8 cellular contexts compared by ENCODE assay signal in genomic region chr11:59058120-59058917, GRCh38. TPM values are rescaled to one million over a fixed set of nuclear protein-coding genes. Genes with fewer than 3 reads are reported as not detected.
A peak's percentile ranks its signal among the peaks of the same experiment; 100 is the strongest.
DNase-seq lines count a peak whose midpoint lies in the region; ATAC-seq and TF ChIP-seq lines count a peak whose summit lies in the region.
"Not testable (repeated sequence)": the region's sequence is repeated elsewhere in the genome, so short reads cannot be mapped to it uniquely, and the experiment has no call there.

No MANE protein-coding gene starts in this region.

- not testable (repeated sequence) for H3K36me3 Mint-ChIP-seq in naive B cell

- H3K79me2 ChIP-seq in PC-9 (ENCODE audit: low read depth) = not testable (repeated sequence)

- H3K4me1 Mint-ChIP-seq in naive B cell = peaks cover 49 to 75% (median 74%) of the 10 kb centered on the region in 3 donors

- H3K27me3 ChIP-seq in PC-9 (ENCODE audit: insufficient read depth, low read depth) = peaks cover 42% of the 10 kb centered on the region

- H3K9me2 ChIP-seq in PC-9 (ENCODE audit: insufficient read depth) = not testable (repeated sequence)

- ATAC-seq in GM21737 (IDR thresholded peaks at IDR 0.05; ENCODE audit: unreplicated experiment) = peak; percentile 92
- peak; percentile 82 to 84 for ATAC-seq in naive B cell (ENCODE audit: low read depth in 2 of 2)

- H4K20me1 ChIP-seq in PC-9 (ENCODE audit: insufficient read depth) = not testable (repeated sequence)

- not testable (repeated sequence) for H2AFZ ChIP-seq in PC-9

- not testable (repeated sequence) for H3K4me1 ChIP-seq in PC-9 (replicated peaks; ENCODE audit: insufficient read depth)

- TF ChIP-seq RAD21 in Ishikawa (IDR thresholded peaks at IDR 0.05; ENCODE audit: low read depth) = peak; percentile 84

- not testable (repeated sequence) for H3K4me3 ChIP-seq in PC-9
- H3K4me3 ChIP-seq in fibroblast of mammary gland (ENCODE audit: control insufficient read depth, low read depth, low read length) = peak overlapping the region; percentile 7

- not testable (repeated sequence) for TF ChIP-seq EP300 in Ishikawa (IDR thresholded peaks at IDR 0.05; ENCODE audit: borderline replicate concordance)

- not testable (repeated sequence) for H3K27ac ChIP-seq in PC-9

- H3K9me3 Mint-ChIP-seq in naive B cell = not testable (repeated sequence)

- TF ChIP-seq CTCF in PC-9 (conservative IDR thresholded peaks at IDR 0.05) (peak; percentile 81), fibroblast of mammary gland (conservative IDR thresholded peaks at IDR 0.05; ENCODE audit: control insufficient read depth, insufficient read depth, low read depth, low read length) (peak; percentile 86)

- POLR2A ChIA-PET in PC-9 (lab: Charles Lee; ENCODE audit: unreplicated experiment) = interaction anchor here (0.6 kb wide), 1 partner anchor 374 kb away, joined by 9 read pairs; no protein-coding TSS in a partner anchor

- not testable (repeated sequence) for H3K27me3 Mint-ChIP-seq in naive B cell

- not testable (repeated sequence) for BruUV-seq in PC-9 (replicated peaks; lab: Mats Ljungman, UMichigan)

- DNase-seq in DMS79 (lab: John Stamatoyannopoulos, UW) (peak; percentile 87), PC-9 (peak; percentile 72 to 79), fibroblast of mammary gland (ENCODE audit: low read depth) (peak; percentile 95), naive B cell (peak; percentile 95)
- DNase-seq in activated T-cell treated with anti-CD3 and anti-CD28 coated beads, Interleukin-2, amount 50 U/mL, for 48 hours = peak; percentile 94 to 98
- DNase-seq in stimulated activated CD8-positive, alpha-beta memory T cell treated with anti-CD3 and anti-CD28 coated beads, Interleukin-7, amount 100 ng/mL, for 24 hours (ENCODE audit: low read depth) = peak; percentile 75

- H3K4me2 ChIP-seq in PC-9 = peak overlapping the region; percentile 39

- not testable (repeated sequence) for H3K9me3 ChIP-seq in PC-9 (ENCODE audit: insufficient read depth, low read depth)

- H3K4me3 Mint-ChIP-seq in naive B cell = peak overlapping the region; percentile 87 to 100 (median 97)

- not testable (repeated sequence) for H3K36me3 ChIP-seq in PC-9 (ENCODE audit: low read depth)

- peak overlapping the region; percentile 70 to 95 (median 94) for H3K27ac Mint-ChIP-seq in naive B cell

- H3F3A ChIP-seq in PC-9 (ENCODE audit: insufficient read depth, low read depth) = not testable (repeated sequence)

- intact Hi-C loops in PC-9 (cut with micrococcal nuclease; ENCODE audit: unreplicated experiment) = not testable (repeated sequence)

- CTCF ChIA-PET in PC-9 (lab: Charles Lee) = interaction anchor here (0.6 to 1.2 kb wide), 3 partner anchors 13 to 1582 kb away, joined by 3 read pairs; no protein-coding TSS in a partner anchor

TF ChIP-seq in Ishikawa, 13 proteins besides CTCF, POLR2A, EP300 and RAD21:
- TF ChIP-seq TEAD4 (IDR thresholded peaks at IDR 0.05) = 0 out of 2 replicates have a peak, but pooled peaks have one; percentile 25
TF ChIP-seq in Ishikawa: peak in this region for 1; not testable (repeated sequence) for 12.

RNA-seq across cellular contexts. Expression of gene GLYATL1B, which starts 27.8 kb away (rescaled TPM):
- not detected in 2 replicates for total RNA-seq in PC-9 (2021)
- 1 to 10 TPM in 4 of 6 donors, under 1 TPM in 1, not detected in 1; 0.52 to 2.4 (median 1.6) TPM for polyA plus RNA-seq in naive B cell (ENCODE audit: low read depth in 6 of 6)

RNA-seq across cellular contexts. Expression of gene FAM111B, which starts 48.7 kb away (rescaled TPM):
- 8.5 and 12.0 TPM in 2 replicates for total RNA-seq in PC-9 (2021)
- 10 to 100 TPM in 5 of 6 donors, 1 to 10 TPM in 1; 9.4 to 69.2 (median 10.4) TPM for polyA plus RNA-seq in naive B cell (ENCODE audit: low read depth in 6 of 6)
